Comparison of ENCODE assay signal across 1 cellular context in the genomic region with DNA sequence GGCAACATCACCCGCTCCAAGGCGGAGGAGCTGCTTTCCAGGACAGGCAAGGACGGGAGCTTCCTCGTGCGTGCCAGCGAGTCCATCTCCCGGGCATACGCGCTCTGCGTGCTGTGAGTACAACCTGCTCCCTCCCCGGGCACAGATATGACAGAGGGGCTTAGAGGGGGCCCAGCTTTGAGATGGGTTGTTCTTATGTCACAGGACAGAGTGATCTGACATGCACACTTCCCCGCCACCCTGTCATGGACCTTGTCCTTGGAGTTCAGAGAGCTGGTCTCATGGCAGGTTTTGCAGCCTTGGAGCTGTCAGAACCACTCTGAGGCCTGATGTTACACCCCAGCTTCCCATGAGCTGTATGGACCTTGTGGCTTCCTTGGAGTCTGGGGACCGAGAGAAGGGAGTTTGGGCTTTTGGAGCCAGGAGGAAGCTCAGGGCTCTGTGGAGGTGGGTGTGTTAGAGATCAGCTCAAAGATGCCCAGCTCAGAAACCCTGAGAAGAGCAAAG.
TF ChIP-seq lines count a peak whose summit lies in the region.

No MANE protein-coding gene starts in this region.

TF ChIP-seq in HepG2, 621 proteins besides CTCF, POLR2A, EP300 and RAD21 (continued from another document and continues in another):
- TF ChIP-seq, protein P1, sequence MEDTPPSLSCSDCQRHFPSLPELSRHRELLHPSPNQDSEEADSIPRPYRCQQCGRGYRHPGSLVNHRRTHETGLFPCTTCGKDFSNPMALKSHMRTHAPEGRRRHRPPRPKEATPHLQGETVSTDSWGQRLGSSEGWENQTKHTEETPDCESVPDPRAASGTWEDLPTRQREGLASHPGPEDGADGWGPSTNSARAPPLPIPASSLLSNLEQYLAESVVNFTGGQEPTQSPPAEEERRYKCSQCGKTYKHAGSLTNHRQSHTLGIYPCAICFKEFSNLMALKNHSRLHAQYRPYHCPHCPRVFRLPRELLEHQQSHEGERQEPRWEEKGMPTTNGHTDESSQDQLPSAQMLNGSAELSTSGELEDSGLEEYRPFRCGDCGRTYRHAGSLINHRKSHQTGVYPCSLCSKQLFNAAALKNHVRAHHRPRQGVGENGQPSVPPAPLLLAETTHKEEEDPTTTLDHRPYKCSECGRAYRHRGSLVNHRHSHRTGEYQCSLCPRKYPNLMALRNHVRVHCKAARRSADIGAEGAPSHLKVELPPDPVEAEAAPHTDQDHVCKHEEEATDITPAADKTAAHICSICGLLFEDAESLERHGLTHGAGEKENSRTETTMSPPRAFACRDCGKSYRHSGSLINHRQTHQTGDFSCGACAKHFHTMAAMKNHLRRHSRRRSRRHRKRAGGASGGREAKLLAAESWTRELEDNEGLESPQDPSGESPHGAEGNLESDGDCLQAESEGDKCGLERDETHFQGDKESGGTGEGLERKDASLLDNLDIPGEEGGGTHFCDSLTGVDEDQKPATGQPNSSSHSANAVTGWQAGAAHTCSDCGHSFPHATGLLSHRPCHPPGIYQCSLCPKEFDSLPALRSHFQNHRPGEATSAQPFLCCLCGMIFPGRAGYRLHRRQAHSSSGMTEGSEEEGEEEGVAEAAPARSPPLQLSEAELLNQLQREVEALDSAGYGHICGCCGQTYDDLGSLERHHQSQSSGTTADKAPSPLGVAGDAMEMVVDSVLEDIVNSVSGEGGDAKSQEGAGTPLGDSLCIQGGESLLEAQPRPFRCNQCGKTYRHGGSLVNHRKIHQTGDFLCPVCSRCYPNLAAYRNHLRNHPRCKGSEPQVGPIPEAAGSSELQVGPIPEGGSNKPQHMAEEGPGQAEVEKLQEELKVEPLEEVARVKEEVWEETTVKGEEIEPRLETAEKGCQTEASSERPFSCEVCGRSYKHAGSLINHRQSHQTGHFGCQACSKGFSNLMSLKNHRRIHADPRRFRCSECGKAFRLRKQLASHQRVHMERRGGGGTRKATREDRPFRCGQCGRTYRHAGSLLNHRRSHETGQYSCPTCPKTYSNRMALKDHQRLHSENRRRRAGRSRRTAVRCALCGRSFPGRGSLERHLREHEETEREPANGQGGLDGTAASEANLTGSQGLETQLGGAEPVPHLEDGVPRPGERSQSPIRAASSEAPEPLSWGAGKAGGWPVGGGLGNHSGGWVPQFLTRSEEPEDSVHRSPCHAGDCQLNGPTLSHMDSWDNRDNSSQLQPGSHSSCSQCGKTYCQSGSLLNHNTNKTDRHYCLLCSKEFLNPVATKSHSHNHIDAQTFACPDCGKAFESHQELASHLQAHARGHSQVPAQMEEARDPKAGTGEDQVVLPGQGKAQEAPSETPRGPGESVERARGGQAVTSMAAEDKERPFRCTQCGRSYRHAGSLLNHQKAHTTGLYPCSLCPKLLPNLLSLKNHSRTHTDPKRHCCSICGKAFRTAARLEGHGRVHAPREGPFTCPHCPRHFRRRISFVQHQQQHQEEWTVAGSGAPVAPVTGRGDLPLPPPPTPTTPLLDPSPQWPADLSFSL (CRISPR knock-in tag; IDR thresholded peaks at IDR 0.05), result no peak
- TF ChIP-seq KAT2B (IDR thresholded peaks at IDR 0.05; ENCODE audit: borderline replicate concordance, low read depth, low read length) (no peak), ZSCAN22 (CRISPR knock-in tag; IDR thresholded peaks at IDR 0.05) (no peak), JUND (CRISPR knock-in tag; IDR thresholded peaks at IDR 0.05) (peak; percentile 15; the same call in 1 of the 2 replicates), FOXM1 (CRISPR knock-in tag; IDR thresholded peaks at IDR 0.05) (no peak), ZNF101 (CRISPR knock-in tag; IDR thresholded peaks at IDR 0.05; ENCODE audit: borderline replicate concordance, low read depth) (no peak), ZNF639 (CRISPR knock-in tag; conservative IDR thresholded peaks at IDR 0.05) (no peak), TCF12 (IDR thresholded peaks at IDR 0.05) (no peak), TCF12 (CRISPR knock-in tag; IDR thresholded peaks at IDR 0.05) (no peak), ZNF768 (CRISPR knock-in tag; IDR thresholded peaks at IDR 0.05) (no peak), SIX4 (CRISPR knock-in tag; IDR thresholded peaks at IDR 0.05) (no peak), ZNF776 (CRISPR knock-in tag; IDR thresholded peaks at IDR 0.05) (no peak), ZNF543 (CRISPR knock-in tag; IDR thresholded peaks at IDR 0.05) (no peak), PHF21A (CRISPR knock-in tag; IDR thresholded peaks at IDR 0.05) (no peak; the same call in 1 of the 2 replicates), ZNF713 (CRISPR knock-in tag; IDR thresholded peaks at IDR 0.05) (no peak), CBX5 (CRISPR knock-in tag; IDR thresholded peaks at IDR 0.05; ENCODE audit: borderline replicate concordance) (no peak; the same call in 1 of the 2 replicates), ZFP62 (CRISPR knock-in tag; IDR thresholded peaks at IDR 0.05) (no peak), BHLHE40 (IDR thresholded peaks at IDR 0.05; ENCODE audit: low read length) (no peak), ZNF709 (CRISPR knock-in tag; IDR thresholded peaks at IDR 0.05) (peak; percentile 17; the same call in 1 of the 2 replicates), DNMT3B (CRISPR knock-in tag; conservative IDR thresholded peaks at IDR 0.05) (no peak), PCBP2 (optimal IDR thresholded peaks at IDR 0.05; ENCODE audit: low read depth, low read length, poor library complexity, severe bottlenecking) (no peak), TEAD2 (CRISPR knock-in tag; IDR thresholded peaks at IDR 0.05) (no peak), MAF1 (CRISPR knock-in tag; IDR thresholded peaks at IDR 0.05; ENCODE audit: borderline replicate concordance) (no peak), ZZZ3 (CRISPR knock-in tag; IDR thresholded peaks at IDR 0.05; ENCODE audit: borderline replicate concordance) (no peak), CENPBD1 (CRISPR knock-in tag; IDR thresholded peaks at IDR 0.05; ENCODE audit: borderline replicate concordance, low read depth) (no peak), ZNF296 (CRISPR knock-in tag; conservative IDR thresholded peaks at IDR 0.05) (no peak), GTF3A (CRISPR knock-in tag; conservative IDR thresholded peaks at IDR 0.05) (no peak), POLR2G (IDR thresholded peaks at IDR 0.05; ENCODE audit: low read depth, low read length) (0 out of 2 replicates have a peak, but pooled peaks have one; percentile 22), HMG20A (CRISPR knock-in tag; IDR thresholded peaks at IDR 0.05; ENCODE audit: borderline replicate concordance) (no peak), TFDP1 (CRISPR knock-in tag; IDR thresholded peaks at IDR 0.05; ENCODE audit: borderline replicate concordance) (no peak), ZNF121 (CRISPR knock-in tag; IDR thresholded peaks at IDR 0.05) (no peak), NFYC (CRISPR knock-in tag; IDR thresholded peaks at IDR 0.05) (no peak), HNF4A (CRISPR knock-in tag; IDR thresholded peaks at IDR 0.05) (peak; percentile 81)
- TF ChIP-seq, protein P2, sequence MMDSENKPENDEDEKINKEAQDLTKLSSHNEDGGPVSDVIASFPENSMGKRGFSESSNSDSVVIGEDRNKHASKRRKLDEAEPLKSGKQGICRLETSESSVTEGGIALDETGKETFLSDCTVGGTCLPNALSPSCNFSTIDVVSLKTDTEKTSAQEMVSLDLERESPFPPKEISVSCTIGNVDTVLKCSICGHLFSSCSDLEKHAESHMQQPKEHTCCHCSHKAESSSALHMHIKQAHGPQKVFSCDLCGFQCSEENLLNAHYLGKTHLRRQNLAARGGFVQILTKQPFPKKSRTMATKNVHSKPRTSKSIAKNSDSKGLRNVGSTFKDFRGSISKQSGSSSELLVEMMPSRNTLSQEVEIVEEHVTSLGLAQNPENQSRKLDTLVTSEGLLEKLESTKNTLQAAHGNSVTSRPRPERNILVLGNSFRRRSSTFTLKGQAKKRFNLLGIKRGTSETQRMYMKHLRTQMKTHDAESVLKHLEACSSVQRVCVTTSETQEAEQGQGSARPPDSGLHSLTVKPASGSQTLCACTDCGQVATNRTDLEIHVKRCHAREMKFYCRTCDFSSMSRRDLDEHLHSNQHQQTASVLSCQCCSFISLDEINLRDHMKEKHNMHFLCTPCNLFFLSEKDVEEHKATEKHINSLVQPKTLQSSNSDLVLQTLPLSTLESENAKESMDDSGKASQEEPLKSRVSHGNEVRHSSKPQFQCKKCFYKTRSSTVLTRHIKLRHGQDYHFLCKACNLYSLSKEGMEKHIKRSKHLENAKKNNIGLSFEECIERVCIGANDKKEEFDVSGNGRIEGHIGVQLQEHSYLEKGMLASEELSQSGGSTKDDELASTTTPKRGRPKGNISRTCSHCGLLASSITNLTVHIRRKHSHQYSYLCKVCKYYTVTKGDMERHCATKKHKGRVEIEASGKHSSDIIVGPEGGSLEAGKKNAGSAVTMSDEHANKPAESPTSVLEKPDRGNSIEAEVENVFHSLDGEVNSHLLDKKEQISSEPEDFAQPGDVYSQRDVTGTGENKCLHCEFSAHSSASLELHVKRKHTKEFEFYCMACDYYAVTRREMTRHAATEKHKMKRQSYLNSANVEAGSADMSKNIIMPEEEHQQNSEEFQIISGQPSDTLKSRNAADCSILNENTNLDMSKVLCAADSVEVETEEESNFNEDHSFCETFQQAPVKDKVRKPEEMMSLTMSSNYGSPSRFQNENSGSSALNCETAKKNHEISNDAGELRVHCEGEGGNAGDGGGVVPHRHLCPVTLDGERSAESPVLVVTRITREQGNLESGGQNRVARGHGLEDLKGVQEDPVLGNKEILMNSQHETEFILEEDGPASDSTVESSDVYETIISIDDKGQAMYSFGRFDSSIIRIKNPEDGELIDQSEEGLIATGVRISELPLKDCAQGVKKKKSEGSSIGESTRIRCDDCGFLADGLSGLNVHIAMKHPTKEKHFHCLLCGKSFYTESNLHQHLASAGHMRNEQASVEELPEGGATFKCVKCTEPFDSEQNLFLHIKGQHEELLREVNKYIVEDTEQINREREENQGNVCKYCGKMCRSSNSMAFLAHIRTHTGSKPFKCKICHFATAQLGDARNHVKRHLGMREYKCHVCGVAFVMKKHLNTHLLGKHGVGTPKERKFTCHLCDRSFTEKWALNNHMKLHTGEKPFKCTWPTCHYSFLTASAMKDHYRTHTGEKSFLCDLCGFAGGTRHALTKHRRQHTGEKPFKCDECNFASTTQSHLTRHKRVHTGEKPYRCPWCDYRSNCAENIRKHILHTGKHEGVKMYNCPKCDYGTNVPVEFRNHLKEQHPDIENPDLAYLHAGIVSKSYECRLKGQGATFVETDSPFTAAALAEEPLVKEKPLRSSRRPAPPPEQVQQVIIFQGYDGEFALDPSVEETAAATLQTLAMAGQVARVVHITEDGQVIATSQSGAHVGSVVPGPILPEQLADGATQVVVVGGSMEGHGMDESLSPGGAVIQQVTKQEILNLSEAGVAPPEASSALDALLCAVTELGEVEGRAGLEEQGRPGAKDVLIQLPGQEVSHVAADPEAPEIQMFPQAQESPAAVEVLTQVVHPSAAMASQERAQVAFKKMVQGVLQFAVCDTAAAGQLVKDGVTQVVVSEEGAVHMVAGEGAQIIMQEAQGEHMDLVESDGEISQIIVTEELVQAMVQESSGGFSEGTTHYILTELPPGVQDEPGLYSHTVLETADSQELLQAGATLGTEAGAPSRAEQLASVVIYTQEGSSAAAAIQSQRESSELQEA (CRISPR knock-in tag; IDR thresholded peaks at IDR 0.05; ENCODE audit: not compliant biosample characterization), result peak; percentile 41
- TF ChIP-seq, protein P3, sequence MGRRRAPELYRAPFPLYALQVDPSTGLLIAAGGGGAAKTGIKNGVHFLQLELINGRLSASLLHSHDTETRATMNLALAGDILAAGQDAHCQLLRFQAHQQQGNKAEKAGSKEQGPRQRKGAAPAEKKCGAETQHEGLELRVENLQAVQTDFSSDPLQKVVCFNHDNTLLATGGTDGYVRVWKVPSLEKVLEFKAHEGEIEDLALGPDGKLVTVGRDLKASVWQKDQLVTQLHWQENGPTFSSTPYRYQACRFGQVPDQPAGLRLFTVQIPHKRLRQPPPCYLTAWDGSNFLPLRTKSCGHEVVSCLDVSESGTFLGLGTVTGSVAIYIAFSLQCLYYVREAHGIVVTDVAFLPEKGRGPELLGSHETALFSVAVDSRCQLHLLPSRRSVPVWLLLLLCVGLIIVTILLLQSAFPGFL (CRISPR knock-in tag; IDR thresholded peaks at IDR 0.05), result no peak
- TF ChIP-seq, protein P4, sequence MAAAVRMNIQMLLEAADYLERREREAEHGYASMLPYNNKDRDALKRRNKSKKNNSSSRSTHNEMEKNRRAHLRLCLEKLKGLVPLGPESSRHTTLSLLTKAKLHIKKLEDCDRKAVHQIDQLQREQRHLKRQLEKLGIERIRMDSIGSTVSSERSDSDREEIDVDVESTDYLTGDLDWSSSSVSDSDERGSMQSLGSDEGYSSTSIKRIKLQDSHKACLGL (CRISPR knock-in tag; IDR thresholded peaks at IDR 0.05), result peak; percentile 66
- TF ChIP-seq, protein P5, sequence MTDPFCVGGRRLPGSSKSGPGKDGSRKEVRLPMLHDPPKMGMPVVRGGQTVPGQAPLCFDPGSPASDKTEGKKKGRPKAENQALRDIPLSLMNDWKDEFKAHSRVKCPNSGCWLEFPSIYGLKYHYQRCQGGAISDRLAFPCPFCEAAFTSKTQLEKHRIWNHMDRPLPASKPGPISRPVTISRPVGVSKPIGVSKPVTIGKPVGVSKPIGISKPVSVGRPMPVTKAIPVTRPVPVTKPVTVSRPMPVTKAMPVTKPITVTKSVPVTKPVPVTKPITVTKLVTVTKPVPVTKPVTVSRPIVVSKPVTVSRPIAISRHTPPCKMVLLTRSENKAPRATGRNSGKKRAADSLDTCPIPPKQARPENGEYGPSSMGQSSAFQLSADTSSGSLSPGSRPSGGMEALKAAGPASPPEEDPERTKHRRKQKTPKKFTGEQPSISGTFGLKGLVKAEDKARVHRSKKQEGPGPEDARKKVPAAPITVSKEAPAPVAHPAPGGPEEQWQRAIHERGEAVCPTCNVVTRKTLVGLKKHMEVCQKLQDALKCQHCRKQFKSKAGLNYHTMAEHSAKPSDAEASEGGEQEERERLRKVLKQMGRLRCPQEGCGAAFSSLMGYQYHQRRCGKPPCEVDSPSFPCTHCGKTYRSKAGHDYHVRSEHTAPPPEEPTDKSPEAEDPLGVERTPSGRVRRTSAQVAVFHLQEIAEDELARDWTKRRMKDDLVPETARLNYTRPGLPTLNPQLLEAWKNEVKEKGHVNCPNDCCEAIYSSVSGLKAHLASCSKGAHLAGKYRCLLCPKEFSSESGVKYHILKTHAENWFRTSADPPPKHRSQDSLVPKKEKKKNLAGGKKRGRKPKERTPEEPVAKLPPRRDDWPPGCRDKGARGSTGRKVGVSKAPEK (CRISPR knock-in tag; IDR thresholded peaks at IDR 0.05; ENCODE audit: borderline replicate concordance), result no peak
